ENCODE assay signal across 8 cellular contexts in the genomic region with DNA sequence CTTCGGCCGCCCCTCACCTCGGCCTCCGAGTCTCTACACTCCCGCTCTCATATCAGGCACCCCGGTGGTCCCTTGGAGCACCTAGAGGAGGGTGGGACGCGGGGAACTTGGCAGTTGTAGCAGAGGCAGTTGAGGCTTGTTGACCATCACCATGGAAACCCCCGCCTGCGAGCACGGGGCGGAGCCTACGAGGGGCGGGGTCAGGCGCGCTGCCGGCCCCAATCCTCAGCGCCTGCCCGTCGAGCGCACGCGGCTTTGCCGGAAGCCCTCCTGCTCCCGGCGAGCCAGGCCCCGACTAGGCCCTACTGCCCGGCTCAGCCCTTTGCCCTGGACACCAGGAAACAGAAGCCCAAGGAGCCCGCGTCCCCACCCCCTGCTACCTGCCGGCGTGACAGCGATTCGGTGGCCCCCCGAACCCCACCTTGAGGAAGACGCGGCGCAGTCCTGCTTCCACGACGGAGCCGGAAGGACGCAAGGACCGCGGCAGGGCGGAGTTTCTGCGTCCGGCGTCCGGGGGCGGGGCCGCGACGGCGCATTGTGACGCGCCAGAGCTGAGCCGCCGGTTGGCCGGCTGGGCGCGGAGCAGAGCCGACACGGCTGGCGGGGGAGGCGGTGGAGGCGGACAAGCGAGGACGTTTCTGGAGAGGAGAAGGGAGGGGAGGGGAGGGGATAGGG. TPM values are rescaled to one million over a fixed set of nuclear protein-coding genes. Genes with fewer than 3 reads are reported as not detected.
DNase-seq lines count a peak whose midpoint lies in the region; ATAC-seq and TF ChIP-seq lines count a peak whose summit lies in the region.

Gene HNRNPF (minus strand): TSS at position 477 of the 675 bp plus-strand sequence. CDS start 21,302 bp downstream, outside the sequence.

- no peaks in the 10 kb centered on the region for H3K27me3 Mint-ChIP-seq in natural killer cell treated with Interleukin-12 subunit alpha and Interleukin-12 subunit beta and Interleukin-15 and Interleukin-18, amount 100 ng/mL, for 72 hours

- H3K4me1 Mint-ChIP-seq in natural killer cell treated with Interleukin-12 subunit alpha and Interleukin-12 subunit beta and Interleukin-15 and Interleukin-18, amount 100 ng/mL, for 72 hours (ENCODE audit: low read depth in 2 of 2) = peaks cover 19 to 22% of the 10 kb centered on the region in 2 donors

- H3K9me3 Mint-ChIP-seq in natural killer cell treated with Interleukin-12 subunit alpha and Interleukin-12 subunit beta and Interleukin-15 and Interleukin-18, amount 100 ng/mL, for 72 hours = no peaks in the 10 kb centered on the region

- peak within 1 kb of the TSS; percentile 97 for H3K4me3 ChIP-seq in LNCaP clone FGC (ENCODE audit: low read depth, low read length)

- DNase-seq in EL (peak; percentile 96), H4 (ENCODE audit: low spot score) (peak; percentile 88), LNCaP clone FGC (ENCODE audit: low read depth) (peak; percentile 82), fibroblast of peridontal ligament (ENCODE audit: extremely low read depth) (peak; percentile 92)
- DNase-seq in activated T-helper 9 cell treated with anti-CD3 and anti-CD28 coated beads, Interleukin-2, amount 50 U/mL, for 16 hours (ENCODE audit: low read depth) = peak; percentile 91
- DNase-seq in natural killer cell treated with Interleukin-12 subunit alpha and Interleukin-12 subunit beta and Interleukin-15 and Interleukin-18, amount 100 ng/mL, for 72 hours (ENCODE audit: low spot score) = peak; percentile 97
- DNase-seq in stimulated activated naive CD4-positive, alpha-beta T cell treated with Interleukin-2 at 50 U/mL for 16 hours (lab: John Stamatoyannopoulos, UW) = peak; percentile 93

- peak; percentile 87 to 91 for ATAC-seq in natural killer cell treated with Interleukin-12 subunit alpha and Interleukin-12 subunit beta and Interleukin-15 and Interleukin-18, amount 100 ng/mL, for 72 hours

- peak; percentile 73 for TF ChIP-seq POLR2A in Raji (IDR thresholded peaks at IDR 0.05; ENCODE audit: insufficient read depth, low read depth, low read length)

- H3K36me3 Mint-ChIP-seq in natural killer cell treated with Interleukin-12 subunit alpha and Interleukin-12 subunit beta and Interleukin-15 and Interleukin-18, amount 100 ng/mL, for 72 hours = peaks cover 6% of the 10 kb centered on the region

- TF ChIP-seq CTCF in LNCaP clone FGC (IDR thresholded peaks at IDR 0.05; ENCODE audit: control insufficient read depth, extremely low read depth, insufficient read depth) = no peak

- peak within 1 kb of the TSS; percentile 88 to 92 for H3K27ac Mint-ChIP-seq in natural killer cell treated with Interleukin-12 subunit alpha and Interleukin-12 subunit beta and Interleukin-15 and Interleukin-18, amount 100 ng/mL, for 72 hours

- H3K4me3 Mint-ChIP-seq in natural killer cell treated with Interleukin-12 subunit alpha and Interleukin-12 subunit beta and Interleukin-15 and Interleukin-18, amount 100 ng/mL, for 72 hours = peak within 1 kb of the TSS; percentile 97

RNA-seq across cellular contexts. Expression of gene HNRNPF, which starts in this region (rescaled TPM):
- total RNA-seq in H4 (2014; rRNA removed; shearing (Covaris generic)) = 238 and 256 TPM in 2 replicates
- total RNA-seq in natural killer cell treated with Interleukin-12 subunit alpha and Interleukin-12 subunit beta and Interleukin-15 and Interleukin-18, amount 100 ng/mL, for 72 hours = 100 to 1,000 TPM; 340 to 514 TPM

Comparison
In these comparisons a context has a peak if more than half of its experiments do, and no peak if none do; other contexts are left out.
1. Peak in every context shown above with its lines: DNase-seq, ATAC-seq and H3K4me3 ChIP-seq.